In the genomic region with DNA sequence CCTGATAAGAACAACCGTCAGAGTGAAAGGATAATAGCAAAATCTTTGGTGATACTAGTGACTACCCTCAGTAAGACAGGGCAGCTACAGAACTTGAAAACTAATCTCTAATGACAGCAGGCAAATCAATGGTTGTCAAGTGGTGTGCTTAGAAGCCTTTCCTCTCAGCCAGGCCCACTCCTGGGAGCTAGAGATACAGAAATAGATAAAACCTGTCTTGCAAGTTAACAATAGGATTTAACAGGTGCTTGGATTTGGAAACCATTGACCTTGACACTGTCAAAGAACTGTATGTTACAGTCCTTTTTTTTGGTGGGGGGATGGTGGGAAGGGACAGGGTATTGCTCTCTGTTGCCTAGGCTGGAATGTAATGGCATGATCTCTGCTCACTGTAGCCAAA, we compare ENCODE assay signal across 21 cellular contexts.
DNase-seq lines count a peak whose midpoint lies in the region; ATAC-seq and TF ChIP-seq lines count a peak whose summit lies in the region.
"Had no signal": no experiment of that assay in that cellular context is flagged by ENCODE, and none has a peak within 500 bp of the region (broad histone marks: within the 10 kb centered on the region; RNA-seq: fewer than 3 reads in every experiment).

No MANE protein-coding gene starts in this region.

- H3K27me3 ChIP-seq in cardiac muscle cell: no peaks in the 10 kb centered on the region
- H3K27me3 ChIP-seq in right cardiac atrium (ENCODE audit: control insufficient read depth, insufficient read depth): no peaks in the 10 kb centered on the region
- H3K27me3 ChIP-seq: MG63 had no signal

- H3K4me3 ChIP-seq in cardiac muscle cell (no peak overlapping the region), right cardiac atrium (ENCODE audit: low read length) (no peak overlapping the region), lower leg skin (ENCODE audit: low read depth, poor library complexity, severe bottlenecking) (no peak overlapping the region)
- H3K4me3 ChIP-seq: K562, MG63, SK-N-MC had no signal

- peaks cover 37% of the 10 kb centered on the region for H3K9me3 Mint-ChIP-seq in mesothelial cell of epicardium
- peaks cover 6% of the 10 kb centered on the region; the same call in 1 of the 2 replicates for H3K9me3 Mint-ChIP-seq in HFFc6

- H3K36me3 Mint-ChIP-seq in mesothelial cell of epicardium (peaks cover 17% of the 10 kb centered on the region), HFFc6 (ENCODE audit: low read depth) (0 out of 2 replicates have a peak, but pooled peaks cover 4% of the 10 kb centered on the region)
- H3K36me3 Mint-ChIP-seq: CD8-positive, alpha-beta memory T cell had no signal

- WGBS in right cardiac atrium: 34% methylated on average over 1 of the region's 1 CpG
- WGBS in lower leg skin, 2 donors: 64 to 68% methylated on average over 1 of the region's 1 CpG

- H3K27ac ChIP-seq in cardiac muscle cell (peak overlapping the region; percentile 55), right cardiac atrium (ENCODE audit: low read length) (no peak overlapping the region)
- H3K27ac ChIP-seq: C4-2B, SK-N-MC had no signal

- peaks cover 3% of the 10 kb centered on the region for H3K9me3 ChIP-seq in cardiac muscle cell (ENCODE audit: low read depth)
- peaks cover 11% of the 10 kb centered on the region for H3K9me3 ChIP-seq in right cardiac atrium (ENCODE audit: control insufficient read depth, low read length)

- peak in 1 of 2 donors; percentile 63 for DNase-seq in cardiac muscle cell (ENCODE audit: low read depth in 1 of 2, low spot score in 1 of 2)
- DNase-seq in right cardiac atrium: no peak
- peak; percentile 90 for DNase-seq in NCI-H748 (lab: John Stamatoyannopoulos, UW; ENCODE audit: unreplicated experiment)
- no peak for DNase-seq in mesothelial cell of epicardium (ENCODE audit: low spot score in 2 of 2, unreplicated experiment in 2 of 2)
- DNase-seq in lower leg skin (ENCODE audit: low spot score in 2 of 2): no peak
- no peak for DNase-seq in HFFc6
- no peak for DNase-seq in GF-D8 (lab: John Stamatoyannopoulos, UW)
- no peak for DNase-seq in NCI-H1105 treated with DMSO at 0.1 percent for 48 hours (lab: John Stamatoyannopoulos, UW)
- DNase-seq: Calu3; CD8-positive, alpha-beta memory T cell; MG63; NCI-H1048; NCI-H2029 treated with DMSO at 0.1 percent for 48 hours; NCI-H510A treated with DMSO at 0.1 percent for 48 hours; OCI-M1; SW 1271 had no signal

- no peak overlapping the region for H3K4me3 Mint-ChIP-seq in mesothelial cell of epicardium
- no peak overlapping the region for H3K4me3 Mint-ChIP-seq in HFFc6
- H3K4me3 Mint-ChIP-seq: CD8-positive, alpha-beta memory T cell had no signal

- TF ChIP-seq POLR2A in lower leg skin (IDR thresholded peaks at IDR 0.05): no peak

- H3K4me1 ChIP-seq in cardiac muscle cell (ENCODE audit: low read depth): peaks cover 20% of the 10 kb centered on the region
- no peaks in the 10 kb centered on the region for H3K4me1 ChIP-seq in right cardiac atrium (ENCODE audit: control insufficient read depth, insufficient read depth, low read length)

- no peaks in the 10 kb centered on the region for H3K36me3 ChIP-seq in cardiac muscle cell
- H3K36me3 ChIP-seq: MG63 had no signal

- peaks cover 40% of the 10 kb centered on the region for H3K4me1 Mint-ChIP-seq in mesothelial cell of epicardium
- no peaks in the 10 kb centered on the region for H3K4me1 Mint-ChIP-seq in HFFc6 (ENCODE audit: low read depth)
- H3K4me1 Mint-ChIP-seq: CD8-positive, alpha-beta memory T cell had no signal

- no peak for ATAC-seq in right cardiac atrium
- ATAC-seq: HepG2, K562, Right ventricle myocardium inferior had no signal

- peak overlapping the region; percentile 28 for H3K27ac Mint-ChIP-seq in mesothelial cell of epicardium
- no peak overlapping the region for H3K27ac Mint-ChIP-seq in HFFc6
- H3K27ac Mint-ChIP-seq: CD8-positive, alpha-beta memory T cell had no signal

- TF ChIP-seq CTCF in cardiac muscle cell (IDR thresholded peaks at IDR 0.05; ENCODE audit: low read depth, low read length) (no peak), mesothelial cell of epicardium (IDR thresholded peaks at IDR 0.05; ENCODE audit: unreplicated experiment) (no peak), lower leg skin (IDR thresholded peaks at IDR 0.05) (no peak), HFFc6 (IDR thresholded peaks at IDR 0.05) (no peak)

- no peaks in the 10 kb centered on the region for H3K27me3 Mint-ChIP-seq in mesothelial cell of epicardium (ENCODE audit: low read depth)
- H3K27me3 Mint-ChIP-seq in HFFc6 (ENCODE audit: insufficient read depth): peaks cover 14% of the 10 kb centered on the region
- H3K27me3 Mint-ChIP-seq: CD8-positive, alpha-beta memory T cell had no signal

- intact Hi-C loops in right cardiac atrium (cut with DNase I): no loop called here
- intact Hi-C loops in lower leg skin (cut with DNase I; ENCODE audit: low total_unique reads): no loop called here
